ENCODE assay signal across 1 cellular context in genomic region chr3:149089395-149089794, GRCh38.
TF ChIP-seq lines count a peak whose summit lies in the region.

No MANE protein-coding gene starts in this region.

TF ChIP-seq in H1, 55 proteins besides CTCF, POLR2A, EP300 and RAD21:
- no peak for TF ChIP-seq POLR2AphosphoS5 (IDR thresholded peaks at IDR 0.05; ENCODE audit: low read depth, low read length)
- no peak for TF ChIP-seq POU5F1 (IDR thresholded peaks at IDR 0.05; ENCODE audit: low read depth, low read length)
- no peak for TF ChIP-seq EGR1 (IDR thresholded peaks at IDR 0.05; ENCODE audit: borderline replicate concordance, low read depth, low read length)
- TF ChIP-seq KDM4A (IDR thresholded peaks at IDR 0.05; ENCODE audit: low read depth, low read length, severe bottlenecking) = no peak
- no peak for TF ChIP-seq CHD2 (IDR thresholded peaks at IDR 0.05; ENCODE audit: low read length)
- TF ChIP-seq SRF (IDR thresholded peaks at IDR 0.05; ENCODE audit: low read depth, low read length) = no peak
- TF ChIP-seq SIX5 (IDR thresholded peaks at IDR 0.05; ENCODE audit: low read depth, low read length) = no peak
- no peak for TF ChIP-seq BCL11A (IDR thresholded peaks at IDR 0.05; ENCODE audit: low read depth in 2 of 2, low read length in 2 of 2)
- TF ChIP-seq BRCA1 (IDR thresholded peaks at IDR 0.05; ENCODE audit: low read depth, low read length) = no peak
- no peak for TF ChIP-seq KDM1A (IDR thresholded peaks at IDR 0.05; ENCODE audit: borderline replicate concordance, low read length)
- no peak for TF ChIP-seq SIRT6 (IDR thresholded peaks at IDR 0.05; ENCODE audit: low read length)
- no peak for TF ChIP-seq ATF3 (IDR thresholded peaks at IDR 0.05; ENCODE audit: insufficient read depth, low read depth, low read length)
- TF ChIP-seq TEAD4 (IDR thresholded peaks at IDR 0.05; ENCODE audit: low read depth, low read length) = no peak
- TF ChIP-seq SP4 (IDR thresholded peaks at IDR 0.05; ENCODE audit: low read length) = no peak
- no peak for TF ChIP-seq YY1 (IDR thresholded peaks at IDR 0.05; ENCODE audit: low read depth, low read length)
